ENCODE assay signal across 2 cellular contexts in the genomic region with DNA sequence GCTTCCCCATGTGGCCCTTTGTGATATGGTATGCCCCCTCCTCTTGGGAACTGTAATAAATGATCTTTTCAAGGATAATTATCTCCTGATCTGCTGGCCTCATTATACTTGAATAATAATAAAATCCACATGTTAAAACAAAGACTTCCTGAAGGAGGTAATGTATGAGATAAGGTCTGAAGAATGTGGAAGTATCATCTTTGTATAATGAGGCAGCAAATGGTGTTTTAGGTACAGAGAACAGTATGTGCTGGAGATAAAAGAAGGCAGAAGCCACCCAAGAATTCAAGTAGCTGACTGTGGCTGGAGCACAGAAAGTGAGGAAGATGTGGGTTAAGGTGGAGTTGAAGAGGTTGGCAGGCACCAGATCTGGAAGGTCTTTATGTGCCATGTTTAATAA.
TF ChIP-seq lines count a peak whose summit lies in the region.

No MANE protein-coding gene starts in this region.

TF ChIP-seq in HCT116, 20 proteins besides CTCF, POLR2A, EP300 and RAD21 (continued from another document):
- TF ChIP-seq REST (IDR thresholded peaks at IDR 0.05; ENCODE audit: low read depth) (no peak), MAX (IDR thresholded peaks at IDR 0.05) (no peak), SP1 (IDR thresholded peaks at IDR 0.05; ENCODE audit: low read depth) (no peak), EGR1 (IDR thresholded peaks at IDR 0.05; ENCODE audit: low read depth) (no peak), SRF (IDR thresholded peaks at IDR 0.05; ENCODE audit: low read depth) (no peak), EZH2 (IDR thresholded peaks at IDR 0.05) (no peak), FOSL1 (IDR thresholded peaks at IDR 0.05; ENCODE audit: low read depth) (no peak), ZBTB33 (IDR thresholded peaks at IDR 0.05; ENCODE audit: extremely low read depth, insufficient replicate concordance, low read length) (no peak), ELF1 (IDR thresholded peaks at IDR 0.05; ENCODE audit: borderline replicate concordance, low read depth) (no peak), CBX3 (IDR thresholded peaks at IDR 0.05; ENCODE audit: low read depth) (no peak), ZFX (IDR thresholded peaks at IDR 0.05) (no peak), TCF7L2 (IDR thresholded peaks at IDR 0.05; ENCODE audit: borderline replicate concordance, extremely low read depth, insufficient read depth, insufficient read length) (no peak)

TF ChIP-seq in SK-N-SH treated with all-trans-retinoic acid at 6 μM for 48 hours, 23 proteins besides CTCF, POLR2A, EP300 and RAD21 (continued from another document):
- TF ChIP-seq ZC3H10 (CRISPR knock-in tag; IDR thresholded peaks at IDR 0.05) = no peak
- TF ChIP-seq ZNF70 (CRISPR knock-in tag; IDR thresholded peaks at IDR 0.05) = no peak
- no peak for TF ChIP-seq ESRRG (CRISPR knock-in tag; IDR thresholded peaks at IDR 0.05)
- no peak for TF ChIP-seq SNAI2 (CRISPR knock-in tag; IDR thresholded peaks at IDR 0.05)
- no peak for TF ChIP-seq RARB (CRISPR knock-in tag; IDR thresholded peaks at IDR 0.05)
- TF ChIP-seq PPARA (CRISPR knock-in tag; IDR thresholded peaks at IDR 0.05; ENCODE audit: borderline replicate concordance) = no peak
- TF ChIP-seq CSDC2 (CRISPR knock-in tag; IDR thresholded peaks at IDR 0.05) = no peak
- TF ChIP-seq ARNTL (CRISPR knock-in tag; IDR thresholded peaks at IDR 0.05; ENCODE audit: borderline replicate concordance, low read depth) = no peak
